In the genomic region with DNA sequence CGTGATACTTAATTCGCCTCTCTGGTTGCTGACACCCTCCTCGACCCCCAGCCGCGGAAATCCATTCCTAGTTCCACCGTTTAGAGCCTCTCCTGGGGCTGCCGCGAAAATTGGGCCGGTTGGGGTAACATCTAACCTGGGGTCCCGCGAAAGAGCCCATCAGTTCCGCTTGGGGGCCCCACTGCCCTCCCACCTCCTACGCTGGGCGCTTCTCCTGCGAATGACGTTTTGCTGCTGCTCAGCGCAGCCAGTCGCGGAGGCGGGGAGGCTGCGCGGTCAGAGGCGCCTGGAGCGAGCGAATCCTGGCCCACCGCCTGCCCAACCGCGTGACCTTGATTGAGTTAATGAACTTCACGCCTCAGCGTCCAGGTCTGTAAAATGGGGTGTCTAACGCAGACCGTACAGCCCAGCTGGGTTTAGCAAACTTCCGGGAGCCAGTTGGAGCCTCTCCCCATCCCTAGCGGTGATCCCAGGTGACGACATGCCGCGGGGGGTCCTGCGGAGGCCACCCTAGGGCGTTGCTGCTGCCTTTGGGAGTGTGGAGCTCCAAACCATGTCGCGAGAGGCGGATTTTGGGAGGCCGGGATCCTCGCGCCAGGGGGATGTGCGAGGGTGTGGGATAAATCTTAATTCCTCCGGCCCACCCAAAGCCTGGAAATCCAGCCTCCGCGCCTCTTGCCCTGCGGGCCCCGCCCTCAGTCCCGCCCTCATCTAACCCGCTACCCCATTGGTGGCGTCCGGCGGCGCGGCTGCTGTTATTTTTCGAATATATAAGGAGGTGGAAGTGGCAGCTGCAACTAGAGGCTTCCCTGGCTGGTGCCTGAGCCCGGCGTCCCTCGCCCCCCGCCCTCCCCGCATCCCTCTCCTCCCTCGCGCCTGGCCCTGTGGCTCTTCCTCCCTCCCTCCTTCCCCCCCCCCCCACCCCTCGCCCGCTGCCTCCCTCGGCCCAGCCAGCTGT, we compare ENCODE assay signal across 1 cellular context.
TF ChIP-seq lines count a peak whose summit lies in the region.

A gene (plus strand): TSS at position 800 of the 958 bp plus-strand sequence. CDS start 222 bp downstream, outside the sequence.

TF ChIP-seq in GM12878, 131 proteins besides CTCF, POLR2A, EP300 and RAD21 (continued from another document):
- TF ChIP-seq, protein P1, sequence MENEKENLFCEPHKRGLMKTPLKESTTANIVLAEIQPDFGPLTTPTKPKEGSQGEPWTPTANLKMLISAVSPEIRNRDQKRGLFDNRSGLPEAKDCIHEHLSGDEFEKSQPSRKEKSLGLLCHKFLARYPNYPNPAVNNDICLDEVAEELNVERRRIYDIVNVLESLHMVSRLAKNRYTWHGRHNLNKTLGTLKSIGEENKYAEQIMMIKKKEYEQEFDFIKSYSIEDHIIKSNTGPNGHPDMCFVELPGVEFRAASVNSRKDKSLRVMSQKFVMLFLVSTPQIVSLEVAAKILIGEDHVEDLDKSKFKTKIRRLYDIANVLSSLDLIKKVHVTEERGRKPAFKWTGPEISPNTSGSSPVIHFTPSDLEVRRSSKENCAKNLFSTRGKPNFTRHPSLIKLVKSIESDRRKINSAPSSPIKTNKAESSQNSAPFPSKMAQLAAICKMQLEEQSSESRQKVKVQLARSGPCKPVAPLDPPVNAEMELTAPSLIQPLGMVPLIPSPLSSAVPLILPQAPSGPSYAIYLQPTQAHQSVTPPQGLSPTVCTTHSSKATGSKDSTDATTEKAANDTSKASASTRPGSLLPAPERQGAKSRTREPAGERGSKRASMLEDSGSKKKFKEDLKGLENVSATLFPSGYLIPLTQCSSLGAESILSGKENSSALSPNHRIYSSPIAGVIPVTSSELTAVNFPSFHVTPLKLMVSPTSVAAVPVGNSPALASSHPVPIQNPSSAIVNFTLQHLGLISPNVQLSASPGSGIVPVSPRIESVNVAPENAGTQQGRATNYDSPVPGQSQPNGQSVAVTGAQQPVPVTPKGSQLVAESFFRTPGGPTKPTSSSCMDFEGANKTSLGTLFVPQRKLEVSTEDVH (IDR thresholded peaks at IDR 0.05; ENCODE audit: low read depth, partially characterized antibody), result no peak
TF ChIP-seq in GM12878: peak in this region for 48.
